ENCODE assay signal across 12 cellular contexts in genomic region chr15:34855893-34856292, GRCh38.
DNase-seq lines count a peak whose midpoint lies in the region; ATAC-seq, FAIRE-seq and TF ChIP-seq lines count a peak whose summit lies in the region.
"Had no signal": no experiment of that assay in that cellular context is flagged by ENCODE, and none has a peak within 500 bp of the region (broad histone marks: within the 10 kb centered on the region; RNA-seq: fewer than 3 reads in every experiment).

No MANE protein-coding gene starts in this region.

- in situ Hi-C loops in HepG2 (cut with HindIII; ENCODE audit: extremely low pct_ligation_motif_present, low pct_unique_long_range_greater_than_20kb) (no loop called here), mammary epithelial cell (cut with MboI; ENCODE audit: low sequenced_read_pairs in 2 of 2) (no loop called here)

- no peak overlapping the region for H3K9ac ChIP-seq in HepG2 (ENCODE audit: insufficient read depth, low read depth, low read length)
- no peak overlapping the region for H3K9ac ChIP-seq in mammary epithelial cell (ENCODE audit: insufficient read depth, low read length)

- H3K27ac Mint-ChIP-seq in activated T-helper 1 cell treated with anti-CD3 and anti-CD28 coated beads, Interleukin-12 subunit alpha, Interleukin-12 subunit beta, Interleukin-2, Interleukin-4 antibody, amounts not matched to agents 30 ng/mL and 10 ng/mL and 1 ng/mL, durations not matched to agents 14 hours and 24 hours and 36 hours: no peak overlapping the region
- no peak overlapping the region for H3K27ac Mint-ChIP-seq in effector memory CD8-positive, alpha-beta T cell

- BruUV-seq in HepG2 (replicated peaks; lab: Mats Ljungman, UMichigan) (no TSS peak), mammary epithelial cell (replicated peaks; lab: Mats Ljungman, UMichigan) (no TSS peak)

- H3K79me2 ChIP-seq in HepG2 (ENCODE audit: insufficient read depth, low read length): no peaks in the 10 kb centered on the region
- H3K79me2 ChIP-seq in mammary epithelial cell (ENCODE audit: insufficient read depth, low read length): no peaks in the 10 kb centered on the region

- no peak for TF ChIP-seq RAD21 in HepG2 (CRISPR knock-in tag; IDR thresholded peaks at IDR 0.05)

- dilution Hi-C loops in mammary epithelial cell (cut with HindIII; ENCODE audit: low sequenced_read_pairs): no loop called here

- H3K36me3 Mint-ChIP-seq in activated T-helper 1 cell treated with anti-CD3 and anti-CD28 coated beads, Interleukin-12 subunit alpha, Interleukin-12 subunit beta, Interleukin-2, Interleukin-4 antibody, amounts not matched to agents 30 ng/mL and 10 ng/mL and 1 ng/mL, durations not matched to agents 14 hours and 24 hours and 36 hours (ENCODE audit: low read depth): peaks cover 33% of the 10 kb centered on the region
- peaks cover 54% of the 10 kb centered on the region for H3K36me3 Mint-ChIP-seq in effector memory CD8-positive, alpha-beta T cell (ENCODE audit: insufficient read depth)

- H3K36me3 ChIP-seq in right lobe of liver (peaks cover 0 to 20% (median 0%) of the 10 kb centered on the region in 4 donors), HepG2 (replicated peaks in 1 of 2; ENCODE audit: control insufficient read depth in 1 of 2, insufficient read depth in 2 of 2, low read length in 2 of 2) (peaks cover 7 to 25% of the 10 kb centered on the region in 2 experiments), mammary epithelial cell (ENCODE audit: insufficient read depth, low read length) (peaks cover 11% of the 10 kb centered on the region), ovary (no peaks in the 10 kb centered on the region), BE2C (peaks cover 39% of the 10 kb centered on the region)

- H3K4me1 Mint-ChIP-seq in activated T-helper 1 cell treated with anti-CD3 and anti-CD28 coated beads, Interleukin-12 subunit alpha, Interleukin-12 subunit beta, Interleukin-2, Interleukin-4 antibody, amounts not matched to agents 30 ng/mL and 10 ng/mL and 1 ng/mL, durations not matched to agents 14 hours and 24 hours and 36 hours (ENCODE audit: low read depth): no peaks in the 10 kb centered on the region
- H3K4me1 Mint-ChIP-seq in effector memory CD8-positive, alpha-beta T cell (ENCODE audit: low read depth in 2 of 2): peaks cover 0 to 2% of the 10 kb centered on the region in 2 donors

- H4K20me1 ChIP-seq in HepG2 (ENCODE audit: insufficient read depth, low read length) (no peaks in the 10 kb centered on the region), mammary epithelial cell (ENCODE audit: insufficient read depth, low read length) (no peaks in the 10 kb centered on the region)

- H3K4me1 ChIP-seq in right lobe of liver (peaks cover 0 to 14% (median 6%) of the 10 kb centered on the region in 4 donors), HepG2 (ENCODE audit: insufficient read depth, low read length) (no peaks in the 10 kb centered on the region), mammary epithelial cell (ENCODE audit: insufficient read depth, low read length) (peaks cover 12% of the 10 kb centered on the region), right cardiac atrium (ENCODE audit: control insufficient read depth, insufficient read depth, low read length) (peaks cover 2% of the 10 kb centered on the region), ovary (ENCODE audit: insufficient read depth) (peaks cover 3% of the 10 kb centered on the region), BE2C (peaks cover 27% of the 10 kb centered on the region)

- CTCF ChIA-PET in HepG2 (lab: Yijun Ruan, JAX; ENCODE audit: low intra/inter-chr PET ratio, low total read pairs): no interaction called here
- CTCF ChIA-PET in mammary epithelial cell (lab: Charles Lee; ENCODE audit: low non-redundant PET): interaction anchor here (0.7 kb wide), 2 partner anchors 44 to 120 kb away, joined by 4 to 6 read pairs; no protein-coding TSS in a partner anchor

- H3K9me3 Mint-ChIP-seq in activated T-helper 1 cell treated with anti-CD3 and anti-CD28 coated beads, Interleukin-12 subunit alpha, Interleukin-12 subunit beta, Interleukin-2, Interleukin-4 antibody, amounts not matched to agents 30 ng/mL and 10 ng/mL and 1 ng/mL, durations not matched to agents 14 hours and 24 hours and 36 hours: no peaks in the 10 kb centered on the region
- H3K9me3 Mint-ChIP-seq in effector memory CD8-positive, alpha-beta T cell: no peaks in the 10 kb centered on the region

- H3K9me3 ChIP-seq in right lobe of liver: no peaks in the 10 kb centered on the region
- H3K9me3 ChIP-seq in HepG2 (ENCODE audit: low read length): no peaks in the 10 kb centered on the region
- H3K9me3 ChIP-seq in mammary epithelial cell (replicated peaks; ENCODE audit: insufficient read depth, low read length): no peaks in the 10 kb centered on the region
- no peaks in the 10 kb centered on the region for H3K9me3 ChIP-seq in right cardiac atrium (ENCODE audit: control insufficient read depth, low read length)
- no peaks in the 10 kb centered on the region for H3K9me3 ChIP-seq in ovary
- H3K9me3 ChIP-seq in BE2C: no peaks in the 10 kb centered on the region

- H2AFZ ChIP-seq in HepG2 (ENCODE audit: low read length) (no peak overlapping the region), mammary epithelial cell (ENCODE audit: low read depth, low read length) (no peak overlapping the region)

- H3K27ac ChIP-seq in right lobe of liver (no peak overlapping the region), HepG2 (ENCODE audit: extremely low read length, insufficient read depth, low read length) (no peak overlapping the region), mammary epithelial cell (ENCODE audit: insufficient read depth, low read depth, low read length) (no peak overlapping the region), right cardiac atrium (ENCODE audit: low read length) (no peak overlapping the region), ovary (no peak overlapping the region)

- H3K27me3 ChIP-seq in right lobe of liver (no peaks in the 10 kb centered on the region), HepG2 (ENCODE audit: control insufficient read depth in 1 of 2, insufficient read depth in 2 of 2, low read length in 2 of 2) (no peaks in the 10 kb centered on the region), mammary epithelial cell (ENCODE audit: insufficient read depth, low read length) (no peaks in the 10 kb centered on the region), right cardiac atrium (ENCODE audit: control insufficient read depth, insufficient read depth) (no peaks in the 10 kb centered on the region), ovary (no peaks in the 10 kb centered on the region), BE2C (no peaks in the 10 kb centered on the region)

- H3K4me3 Mint-ChIP-seq in activated T-helper 1 cell treated with anti-CD3 and anti-CD28 coated beads, Interleukin-12 subunit alpha, Interleukin-12 subunit beta, Interleukin-2, Interleukin-4 antibody, amounts not matched to agents 30 ng/mL and 10 ng/mL and 1 ng/mL, durations not matched to agents 14 hours and 24 hours and 36 hours: no peak overlapping the region
- no peak overlapping the region for H3K4me3 Mint-ChIP-seq in effector memory CD8-positive, alpha-beta T cell

- POLR2A ChIA-PET in HepG2 (lab: Yijun Ruan, JAX): no interaction called here

- intact Hi-C loops in right lobe of liver (cut with DNase I) (no loop called here), HepG2 (cut with micrococcal nuclease; ENCODE audit: unreplicated experiment) (no loop called here), mammary epithelial cell (cut with micrococcal nuclease) (loop anchor here (10.0 kb wide), 1 partner anchor 61 kb away; the partner anchor contains the start of gene ACTC1), right cardiac atrium (cut with DNase I) (no loop called here), ovary (cut with DNase I) (no loop called here)
- intact Hi-C loops in activated T-helper 1 cell treated with anti-CD3 and anti-CD28 coated beads, Interleukin-12 subunit alpha, Interleukin-12 subunit beta, Interleukin-2, Interleukin-4 antibody, amounts not matched to agents 30 ng/mL and 10 ng/mL and 1 ng/mL, durations not matched to agents 14 hours and 24 hours and 36 hours (cut with micrococcal nuclease): no loop called here

- DNase-seq in right lobe of liver (peak in 2 of 3 donors; percentile 25 to 51), HepG2 (ENCODE audit: low spot score) (no peak), mammary epithelial cell (peak; percentile 61), right cardiac atrium (no peak), ovary (no peak), BE2C (no peak)
- DNase-seq in activated T-helper 1 cell treated with anti-CD3 and anti-CD28 coated beads, Interleukin-12 subunit alpha, Interleukin-12 subunit beta, Interleukin-2, Interleukin-4 antibody, amounts not matched to agents 30 ng/mL and 10 ng/mL and 1 ng/mL, durations not matched to agents 14 hours and 24 hours and 36 hours (ENCODE audit: low spot score): no peak
- no peak for DNase-seq in effector memory CD8-positive, alpha-beta T cell
- DNase-seq: NCI-H1436 treated with DMSO at 0.1 percent for 48 hours; stimulated activated CD4-positive, alpha-beta T cell treated with anti-CD3 and anti-CD28 coated beads, Interleukin-4, amount 100 ng/mL, for 1 hour; T-helper 1 cell had no signal

- no peaks in the 10 kb centered on the region for H3K27me3 Mint-ChIP-seq in activated T-helper 1 cell treated with anti-CD3 and anti-CD28 coated beads, Interleukin-12 subunit alpha, Interleukin-12 subunit beta, Interleukin-2, Interleukin-4 antibody, amounts not matched to agents 30 ng/mL and 10 ng/mL and 1 ng/mL, durations not matched to agents 14 hours and 24 hours and 36 hours (ENCODE audit: insufficient read depth)
- H3K27me3 Mint-ChIP-seq in effector memory CD8-positive, alpha-beta T cell: no peaks in the 10 kb centered on the region

- FAIRE-seq in HepG2 (lab: Jason Lieb, UNC): no peak
- FAIRE-seq: G401.6 had no signal

- no peak overlapping the region for H3K4me3 ChIP-seq in right lobe of liver
- no peak overlapping the region for H3K4me3 ChIP-seq in HepG2 (replicated peaks in 1 of 3; ENCODE audit: insufficient read depth in 1 of 3, low read depth in 2 of 3, low read length in 3 of 3)
- no peak overlapping the region for H3K4me3 ChIP-seq in mammary epithelial cell (replicated peaks in 1 of 3; ENCODE audit: insufficient read depth in 1 of 3, low read depth in 2 of 3, low read length in 3 of 3)
- no peak overlapping the region for H3K4me3 ChIP-seq in right cardiac atrium (ENCODE audit: low read length)
- H3K4me3 ChIP-seq in ovary: no peak overlapping the region
- no peak overlapping the region for H3K4me3 ChIP-seq in BE2C (ENCODE audit: low read depth, low read length)

- no peak for TF ChIP-seq CTCF in right lobe of liver (IDR thresholded peaks at IDR 0.05)
- TF ChIP-seq CTCF in HepG2 (CRISPR knock-in tag; IDR thresholded peaks at IDR 0.05): no peak
- TF ChIP-seq CTCF in mammary epithelial cell (conservative IDR thresholded peaks at IDR 0.05 in 1 of 2, IDR thresholded peaks at IDR 0.05 in 1 of 2; ENCODE audit: extremely low read depth in 1 of 2, insufficient read depth in 1 of 2, low read depth in 1 of 2, low read length in 2 of 2): no peak
- TF ChIP-seq CTCF in ovary (IDR thresholded peaks at IDR 0.05): no peak
- TF ChIP-seq CTCF in BE2C (IDR thresholded peaks at IDR 0.05; ENCODE audit: low read depth, low read length): no peak

- H3K4me2 ChIP-seq in HepG2 (ENCODE audit: low read depth, low read length) (no peak overlapping the region), mammary epithelial cell (ENCODE audit: insufficient read depth, low read depth, low read length) (no peak overlapping the region)

- peak in 3 of 4 donors; percentile 38 to 77 (median 75) for ATAC-seq in right lobe of liver
- ATAC-seq in HepG2: no peak
- ATAC-seq in right cardiac atrium: peak; percentile 44 to 74
- ATAC-seq in effector memory CD8-positive, alpha-beta T cell (replicated peaks): no peak

- no peak for TF ChIP-seq POLR2A in right lobe of liver (IDR thresholded peaks at IDR 0.05)
- no peak for TF ChIP-seq POLR2A in HepG2 (IDR thresholded peaks at IDR 0.05; ENCODE audit: insufficient read depth in 1 of 2, low read depth in 2 of 2, low read length in 2 of 2)
- TF ChIP-seq POLR2A in ovary (IDR thresholded peaks at IDR 0.05): no peak

- TF ChIP-seq EP300 in HepG2 (IDR thresholded peaks at IDR 0.05; ENCODE audit: low read depth in 2 of 2, low read length in 2 of 2) (no peak), HepG2 (CRISPR knock-in tag; IDR thresholded peaks at IDR 0.05; ENCODE audit: borderline replicate concordance) (no peak), ovary (IDR thresholded peaks at IDR 0.05) (no peak)

Comparison
In these comparisons a context has a peak if more than half of its experiments do, and no peak if none do; other contexts are left out.
1. ATAC-seq: peak in right lobe of liver (3 of 4) and right cardiac atrium (2 of 2); none in HepG2 (single experiment) and effector memory CD8-positive, alpha-beta T cell (single experiment).
2. DNase-seq: peak in right lobe of liver (2 of 3) and mammary epithelial cell (single experiment); none in HepG2 (single experiment), right cardiac atrium (0 of 3), activated T-helper 1 cell treated with anti-CD3 and anti-CD28 coated beads, Interleukin-12 subunit alpha, Interleukin-12 subunit beta, Interleukin-2, Interleukin-4 antibody, amounts not matched to agents 30 ng/mL and 10 ng/mL and 1 ng/mL, durations not matched to agents 14 hours and 24 hours and 36 hours (single experiment), ovary (0 of 5), BE2C (single experiment) and effector memory CD8-positive, alpha-beta T cell (0 of 3).